21 cellular contexts compared by ENCODE assay signal in the genomic region with DNA sequence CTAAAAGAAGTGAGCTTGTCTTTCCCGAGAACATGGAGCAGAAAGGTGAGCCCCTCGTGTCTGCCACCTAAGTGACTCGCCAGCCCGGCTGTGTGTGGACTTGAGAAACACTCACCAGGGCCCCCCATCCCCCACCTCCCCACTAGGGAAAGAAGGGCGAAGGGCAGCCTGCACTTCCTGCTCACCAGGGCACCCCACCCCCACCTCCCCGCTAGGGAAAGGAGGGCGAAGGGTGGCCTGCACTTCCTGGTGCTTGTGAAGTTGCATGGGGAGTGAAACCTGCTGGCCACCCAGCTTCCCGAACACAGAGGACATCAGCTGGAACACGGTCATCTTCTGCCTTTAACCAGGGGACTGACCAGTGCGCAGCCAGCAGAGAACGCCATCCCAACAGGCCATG.
"Had no signal": no experiment of that assay in that cellular context is flagged by ENCODE, and none has a peak within 500 bp of the region (broad histone marks: within the 10 kb centered on the region; RNA-seq: fewer than 3 reads in every experiment).

No MANE protein-coding gene starts in this region.

- H3K4me3 ChIP-seq: colonic mucosa, esophagus squamous epithelium, gastrocnemius medialis, heart right ventricle, left lung, lower lobe of right lung, mucosa of descending colon had no signal

- H3K27me3 ChIP-seq: colonic mucosa, esophagus squamous epithelium, gastrocnemius medialis, heart right ventricle, left lung had no signal

- H3K27ac ChIP-seq: colonic mucosa, epithelial cell of prostate, esophagus squamous epithelium, gastrocnemius medialis, heart right ventricle, left lung, lower lobe of right lung had no signal

- ATAC-seq: effector memory CD8-positive, alpha-beta T cell; esophagus mucosa; gastrocnemius medialis; heart right ventricle; left cardiac atrium; left lung; left ventricle myocardium superior; lower lobe of right lung; mucosa of descending colon had no signal

- DNase-seq: colonic mucosa; cortex of kidney; effector CD8-positive, alpha-beta T cell; effector memory CD8-positive, alpha-beta T cell; endodermal cell; erythroblast; esophagus squamous epithelium; foreskin fibroblast; foreskin melanocyte; gastrocnemius medialis; glutamatergic neuron; heart right ventricle; hippocampal formation; left cardiac atrium; left lung; left ventricle myocardium superior; lower lobe of right lung; mesenchymal stem cell; mucosa of descending colon had no signal

- H3K36me3 ChIP-seq: colonic mucosa, esophagus squamous epithelium, gastrocnemius medialis, heart right ventricle, left lung, lower lobe of right lung had no signal

- H3K4me1 ChIP-seq: colonic mucosa, esophagus squamous epithelium, gastrocnemius medialis, heart right ventricle, left lung, lower lobe of right lung had no signal

- H3K9me3 ChIP-seq: colonic mucosa, gastrocnemius medialis had no signal
